In genomic region chr6:166381733-166382499, GRCh38 we compare ENCODE assay signal across 1 cellular context.
TF ChIP-seq lines count a peak whose summit lies in the region.

No MANE protein-coding gene starts in this region.

TF ChIP-seq in K562, 482 proteins besides CTCF, POLR2A, EP300 and RAD21 (continued from another document and continues in another):
- TF ChIP-seq MGA (IDR thresholded peaks at IDR 0.05) (no peak), ATF3 (IDR thresholded peaks at IDR 0.05) (no peak), ATF3 (CRISPR knock-in tag; conservative IDR thresholded peaks at IDR 0.05) (0 out of 2 replicates have a peak, but pooled peaks have one; percentile 16), CTCFL (IDR thresholded peaks at IDR 0.05; ENCODE audit: borderline replicate concordance, insufficient read depth, low read depth, low read length, poor library complexity, severe bottlenecking) (peak; percentile 9), JUND (IDR thresholded peaks at IDR 0.05; ENCODE audit: borderline replicate concordance, low read depth, low read length) (peak; percentile 29; the same call in 1 of the 2 replicates), JUND (tag; IDR thresholded peaks at IDR 0.05; ENCODE audit: borderline replicate concordance, low read depth, low read length) (no peak; the same call in 2 of the 3 replicates), ETV5 (CRISPR knock-in tag; IDR thresholded peaks at IDR 0.05; ENCODE audit: low read depth) (peak; percentile 61; the same call in 1 of the 2 replicates), BHLHE40 (IDR thresholded peaks at IDR 0.05; ENCODE audit: low read length) (peak; percentile 66), SOX6 (IDR thresholded peaks at IDR 0.05) (peak; percentile 71), ZNF232 (CRISPR knock-in tag; IDR thresholded peaks at IDR 0.05) (peak; percentile 30; the same call in 1 of the 2 replicates), ZNF764 (CRISPR knock-in tag; IDR thresholded peaks at IDR 0.05; ENCODE audit: low read depth) (peak; percentile 95), CHD4 (IDR thresholded peaks at IDR 0.05; ENCODE audit: insufficient read depth, insufficient replicate concordance, low read depth, low read length, poor library complexity, severe bottlenecking) (peak; percentile 72), KLF10 (CRISPR knock-in tag; IDR thresholded peaks at IDR 0.05) (no peak), CTBP1 (IDR thresholded peaks at IDR 0.05; ENCODE audit: borderline replicate concordance) (peak; percentile 95), HCFC1 (IDR thresholded peaks at IDR 0.05; ENCODE audit: low read depth, low read length) (no peak), DMBX1 (CRISPR knock-in tag; IDR thresholded peaks at IDR 0.05; ENCODE audit: borderline replicate concordance) (no peak), SMARCA4 (IDR thresholded peaks at IDR 0.05) (no peak), TFAP4 (CRISPR knock-in tag; IDR thresholded peaks at IDR 0.05; ENCODE audit: borderline replicate concordance) (peak; percentile 78), ZNF445 (CRISPR knock-in tag; IDR thresholded peaks at IDR 0.05; ENCODE audit: low read depth) (no peak), L3MBTL2 (IDR thresholded peaks at IDR 0.05) (peak; percentile 55), ZNF174 (CRISPR knock-in tag; IDR thresholded peaks at IDR 0.05) (no peak), RAD51 (IDR thresholded peaks at IDR 0.05; ENCODE audit: borderline replicate concordance, low read depth) (no peak), CBFB (CRISPR knock-in tag; IDR thresholded peaks at IDR 0.05) (peak; percentile 17; the same call in 1 of the 2 replicates), STAT5A (IDR thresholded peaks at IDR 0.05; ENCODE audit: borderline replicate concordance, low read length) (no peak), FIP1L1 (IDR thresholded peaks at IDR 0.05; ENCODE audit: low read depth, low read length, poor library complexity, severe bottlenecking) (peak; percentile 67), NCOA6 (IDR thresholded peaks at IDR 0.05) (no peak), ZNF766 (CRISPR knock-in tag; conservative IDR thresholded peaks at IDR 0.05) (0 out of 2 replicates have a peak, but pooled peaks have one; percentile 42), ZFPM2 (CRISPR knock-in tag; IDR thresholded peaks at IDR 0.05) (no peak), ZNF175 (CRISPR knock-in tag; IDR thresholded peaks at IDR 0.05; ENCODE audit: low read depth) (peak; percentile 48; the same call in 1 of the 2 replicates), FOXP1 (CRISPR knock-in tag; IDR thresholded peaks at IDR 0.05) (no peak), TAF1 (IDR thresholded peaks at IDR 0.05; ENCODE audit: control insufficient read depth, extremely low read depth, insufficient read depth, low read length, severe bottlenecking) (peak; percentile 50)
- TF ChIP-seq, protein P1, sequence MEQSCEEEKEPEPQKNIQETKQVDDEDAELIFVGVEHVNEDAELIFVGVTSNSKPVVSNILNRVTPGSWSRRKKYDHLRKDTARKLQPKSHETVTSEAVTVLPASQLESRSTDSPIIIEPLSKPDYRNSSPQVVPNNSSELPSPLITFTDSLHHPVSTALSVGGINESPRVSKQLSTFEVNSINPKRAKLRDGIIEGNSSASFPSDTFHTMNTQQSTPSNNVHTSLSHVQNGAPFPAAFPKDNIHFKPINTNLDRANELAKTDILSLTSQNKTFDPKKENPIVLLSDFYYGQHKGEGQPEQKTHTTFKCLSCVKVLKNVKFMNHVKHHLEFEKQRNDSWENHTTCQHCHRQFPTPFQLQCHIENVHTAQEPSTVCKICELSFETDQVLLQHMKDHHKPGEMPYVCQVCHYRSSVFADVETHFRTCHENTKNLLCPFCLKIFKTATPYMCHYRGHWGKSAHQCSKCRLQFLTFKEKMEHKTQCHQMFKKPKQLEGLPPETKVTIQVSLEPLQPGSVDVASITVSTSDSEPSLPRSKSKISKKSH (CRISPR knock-in tag; IDR thresholded peaks at IDR 0.05), result no peak
- TF ChIP-seq, protein P2, sequence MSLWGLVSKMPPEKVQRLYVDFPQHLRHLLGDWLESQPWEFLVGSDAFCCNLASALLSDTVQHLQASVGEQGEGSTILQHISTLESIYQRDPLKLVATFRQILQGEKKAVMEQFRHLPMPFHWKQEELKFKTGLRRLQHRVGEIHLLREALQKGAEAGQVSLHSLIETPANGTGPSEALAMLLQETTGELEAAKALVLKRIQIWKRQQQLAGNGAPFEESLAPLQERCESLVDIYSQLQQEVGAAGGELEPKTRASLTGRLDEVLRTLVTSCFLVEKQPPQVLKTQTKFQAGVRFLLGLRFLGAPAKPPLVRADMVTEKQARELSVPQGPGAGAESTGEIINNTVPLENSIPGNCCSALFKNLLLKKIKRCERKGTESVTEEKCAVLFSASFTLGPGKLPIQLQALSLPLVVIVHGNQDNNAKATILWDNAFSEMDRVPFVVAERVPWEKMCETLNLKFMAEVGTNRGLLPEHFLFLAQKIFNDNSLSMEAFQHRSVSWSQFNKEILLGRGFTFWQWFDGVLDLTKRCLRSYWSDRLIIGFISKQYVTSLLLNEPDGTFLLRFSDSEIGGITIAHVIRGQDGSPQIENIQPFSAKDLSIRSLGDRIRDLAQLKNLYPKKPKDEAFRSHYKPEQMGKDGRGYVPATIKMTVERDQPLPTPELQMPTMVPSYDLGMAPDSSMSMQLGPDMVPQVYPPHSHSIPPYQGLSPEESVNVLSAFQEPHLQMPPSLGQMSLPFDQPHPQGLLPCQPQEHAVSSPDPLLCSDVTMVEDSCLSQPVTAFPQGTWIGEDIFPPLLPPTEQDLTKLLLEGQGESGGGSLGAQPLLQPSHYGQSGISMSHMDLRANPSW (CRISPR knock-in tag; IDR thresholded peaks at IDR 0.05), result 0 out of 2 replicates have a peak, but pooled peaks have one; percentile 45
- TF ChIP-seq, protein P3, sequence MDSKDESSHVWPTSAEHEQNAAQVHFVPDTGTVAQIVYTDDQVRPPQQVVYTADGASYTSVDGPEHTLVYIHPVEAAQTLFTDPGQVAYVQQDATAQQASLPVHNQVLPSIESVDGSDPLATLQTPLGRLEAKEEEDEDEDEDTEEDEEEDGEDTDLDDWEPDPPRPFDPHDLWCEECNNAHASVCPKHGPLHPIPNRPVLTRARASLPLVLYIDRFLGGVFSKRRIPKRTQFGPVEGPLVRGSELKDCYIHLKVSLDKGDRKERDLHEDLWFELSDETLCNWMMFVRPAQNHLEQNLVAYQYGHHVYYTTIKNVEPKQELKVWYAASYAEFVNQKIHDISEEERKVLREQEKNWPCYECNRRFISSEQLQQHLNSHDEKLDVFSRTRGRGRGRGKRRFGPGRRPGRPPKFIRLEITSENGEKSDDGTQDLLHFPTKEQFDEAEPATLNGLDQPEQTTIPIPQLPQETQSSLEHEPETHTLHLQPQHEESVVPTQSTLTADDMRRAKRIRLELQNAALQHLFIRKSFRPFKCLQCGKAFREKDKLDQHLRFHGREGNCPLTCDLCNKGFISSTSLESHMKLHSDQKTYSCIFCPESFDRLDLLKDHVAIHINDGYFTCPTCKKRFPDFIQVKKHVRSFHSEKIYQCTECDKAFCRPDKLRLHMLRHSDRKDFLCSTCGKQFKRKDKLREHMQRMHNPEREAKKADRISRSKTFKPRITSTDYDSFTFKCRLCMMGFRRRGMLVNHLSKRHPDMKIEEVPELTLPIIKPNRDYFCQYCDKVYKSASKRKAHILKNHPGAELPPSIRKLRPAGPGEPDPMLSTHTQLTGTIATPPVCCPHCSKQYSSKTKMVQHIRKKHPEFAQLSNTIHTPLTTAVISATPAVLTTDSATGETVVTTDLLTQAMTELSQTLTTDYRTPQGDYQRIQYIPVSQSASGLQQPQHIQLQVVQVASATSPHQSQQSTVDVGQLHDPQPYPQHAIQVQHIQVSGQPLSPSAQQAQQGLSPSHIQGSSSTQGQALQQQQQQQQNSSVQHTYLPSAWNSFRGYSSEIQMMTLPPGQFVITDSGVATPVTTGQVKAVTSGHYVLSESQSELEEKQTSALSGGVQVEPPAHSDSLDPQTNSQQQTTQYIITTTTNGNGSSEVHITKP (IDR thresholded peaks at IDR 0.05; ENCODE audit: partially characterized antibody), result peak; percentile 11
